8 cellular contexts compared by ENCODE assay signal in genomic region chr16:66486773-66487579, GRCh38. TPM values are rescaled to one million over a fixed set of nuclear protein-coding genes. Genes with fewer than 3 reads are reported as not detected.
DNase-seq lines count a peak whose midpoint lies in the region; ATAC-seq and FAIRE-seq lines count a peak whose summit lies in the region.

No MANE protein-coding gene starts in this region.

- no peak for FAIRE-seq in RCC 7860 (lab: Jason Lieb, UNC)

- DNase-seq in Daoy (ENCODE audit: low read depth) (peak; percentile 20), RCC 7860 (ENCODE audit: low spot score) (peak; percentile 42), fibroblast of gingiva (ENCODE audit: low read depth) (peak; percentile 83), occipital lobe (lab: John Stamatoyannopoulos, UW) (peak; percentile 16), UCSD-AML1 (lab: John Stamatoyannopoulos, UW; ENCODE audit: unreplicated experiment) (no peak)
- no peak for DNase-seq in activated CD4-positive, alpha-beta T cell treated with anti-CD3 and anti-CD28 coated beads, Interleukin-2, amount 50 U/mL, for 1 hour

- ATAC-seq in GM18873 (IDR thresholded peaks at IDR 0.05; ENCODE audit: low FRiP score, unreplicated experiment) (no peak), HG02970 (IDR thresholded peaks at IDR 0.05; ENCODE audit: low FRiP score, unreplicated experiment) (no peak)

RNA-seq across cellular contexts. Expression of gene BEAN1, which starts 59.9 kb away (rescaled TPM):
- 0.21 TPM in 1 of 2 replicates, not detected in the other for total RNA-seq in Daoy (2014; rRNA removed; shearing (Covaris generic))
- 4.1 TPM for total RNA-seq in occipital lobe

Comparison
In these comparisons a context has a peak if more than half of its experiments do, and no peak if none do; other contexts are left out.
1. DNase-seq: peak in Daoy (single experiment), RCC 7860 (single experiment), fibroblast of gingiva (single experiment) and occipital lobe (single experiment); none in UCSD-AML1 (single experiment) and activated CD4-positive, alpha-beta T cell treated with anti-CD3 and anti-CD28 coated beads, Interleukin-2, amount 50 U/mL, for 1 hour (single experiment).